In genomic region chr3:20055020-20055775, GRCh38 we compare ENCODE assay signal across 10 cellular contexts. TPM values are rescaled to one million over a fixed set of nuclear protein-coding genes. Genes with fewer than 3 reads are reported as not detected.
A peak's percentile ranks its signal among the peaks of the same experiment; 100 is the strongest.
DNase-seq lines count a peak whose midpoint lies in the region; ATAC-seq and TF ChIP-seq lines count a peak whose summit lies in the region.
"Had no signal": no experiment of that assay in that cellular context is flagged by ENCODE, and none has a peak within 500 bp of the region (broad histone marks: within the 10 kb centered on the region; RNA-seq: fewer than 3 reads in every experiment).

No MANE protein-coding gene starts in this region.

- no peaks in the 10 kb centered on the region for H3K36me3 ChIP-seq in MG63

- DNase-seq in stimulated activated CD4-positive, alpha-beta T cell treated with anti-CD3 and anti-CD28 coated beads, Interleukin-2, amount 100 ng/mL, for 24 hours, result peak; percentile 39 to 48
- DNase-seq in stimulated activated CD4-positive, alpha-beta T cell treated with anti-CD3 and anti-CD28 coated beads, Interleukin-2, amount 100 ng/mL, for 48 hours, result no peak
- peak; percentile 46 for DNase-seq in activated CD8-positive, alpha-beta T cell treated with anti-CD3 and anti-CD28 coated beads for 36 hours
- DNase-seq in sciatic nerve (ENCODE audit: low spot score), result no peak
- no peak for DNase-seq in posterior cingulate gyrus
- no peak for DNase-seq in GM10266 (ENCODE audit: extremely low spot score)
- no peak for DNase-seq in MG63

- CTCF ChIA-PET in activated CD8-positive, alpha-beta T cell treated with anti-CD3 and anti-CD28 coated beads for 36 hours (lab: Charles Lee), result interaction anchor here (1.1 kb wide), 1 partner anchor 14 kb away, joined by 3 read pairs; no protein-coding TSS in a partner anchor

- H3K9me3 Mint-ChIP-seq in activated CD8-positive, alpha-beta T cell treated with anti-CD3 and anti-CD28 coated beads for 36 hours, result no peaks in the 10 kb centered on the region

- no peak overlapping the region for H3K4me3 Mint-ChIP-seq in activated CD8-positive, alpha-beta T cell treated with anti-CD3 and anti-CD28 coated beads for 36 hours

- H3K27ac Mint-ChIP-seq in activated CD8-positive, alpha-beta T cell treated with anti-CD3 and anti-CD28 coated beads for 36 hours, result no peak overlapping the region

- intact Hi-C loops in activated CD8-positive, alpha-beta T cell treated with anti-CD3 and anti-CD28 coated beads for 36 hours (cut with micrococcal nuclease), result loop anchor here (5.0 kb wide), 2 partner anchors 108 to 123 kb away; partner anchors contain the start of genes EFHB and RAB5A
- intact Hi-C loops in sciatic nerve (cut with DNase I), result no loop called here
- intact Hi-C loops in posterior cingulate gyrus (cut with DNase I), result no loop called here

- no peaks in the 10 kb centered on the region for H3K9me3 ChIP-seq in MG63

- no peaks in the 10 kb centered on the region for H3K36me3 Mint-ChIP-seq in activated CD8-positive, alpha-beta T cell treated with anti-CD3 and anti-CD28 coated beads for 36 hours (ENCODE audit: low read depth)

- POLR2A ChIA-PET in activated CD8-positive, alpha-beta T cell treated with anti-CD3 and anti-CD28 coated beads for 36 hours (lab: Charles Lee), result interaction anchor here (0.8 to 2.1 kb wide), 5 partner anchors 9 to 118 kb away, joined by 3 to 17 read pairs (median 4); partner anchors contain the start of gene KAT2B

- H3K27me3 Mint-ChIP-seq in activated CD8-positive, alpha-beta T cell treated with anti-CD3 and anti-CD28 coated beads for 36 hours, result no peaks in the 10 kb centered on the region

- no peak overlapping the region for H3K4me3 ChIP-seq in MG63

- TF ChIP-seq CTCF in activated CD8-positive, alpha-beta T cell treated with anti-CD3 and anti-CD28 coated beads for 36 hours (IDR thresholded peaks at IDR 0.05), result no peak
- TF ChIP-seq CTCF in GM10266 (IDR thresholded peaks at IDR 0.05; ENCODE audit: control insufficient read depth, insufficient read depth, low read depth, missing control alignments), result no peak

- no peaks in the 10 kb centered on the region for H3K27me3 ChIP-seq in MG63

- H3K4me1 Mint-ChIP-seq in activated CD8-positive, alpha-beta T cell treated with anti-CD3 and anti-CD28 coated beads for 36 hours (ENCODE audit: low read depth), result peaks cover 29% of the 10 kb centered on the region

- ATAC-seq in HG03103 (IDR thresholded peaks at IDR 0.05; ENCODE audit: low read depth, unreplicated experiment) (peak; percentile 6), sciatic nerve (peak; percentile 6)
- ATAC-seq in activated CD8-positive, alpha-beta T cell treated with anti-CD3 and anti-CD28 coated beads for 36 hours, result no peak

RNA-seq across cellular contexts. Expression of gene KAT2B, which starts 15.0 kb away (rescaled TPM):
- 10 to 100 TPM; 18.6 to 28.8 TPM for total RNA-seq in activated CD8-positive, alpha-beta T cell treated with anti-CD3 and anti-CD28 coated beads for 36 hours
- total RNA-seq in sciatic nerve, result 69.9 TPM
- 5.6 and 10.8 TPM in 2 replicates for total RNA-seq in MG63 (2014; rRNA removed; shearing (Covaris generic); ENCODE audit: low replicate concordance)

RNA-seq across cellular contexts. Expression of gene PP2D1, which starts 43.1 kb away (rescaled TPM):
- total RNA-seq in activated CD8-positive, alpha-beta T cell treated with anti-CD3 and anti-CD28 coated beads for 36 hours, result not detected
- not detected for total RNA-seq in sciatic nerve
- total RNA-seq in MG63 (2014; rRNA removed; shearing (Covaris generic); ENCODE audit: low replicate concordance), result not detected in 2 replicates
- total RNA-seq: activated CD8-positive, alpha-beta memory T cell treated with anti-CD3 and anti-CD28 coated beads for 36 hours; left cardiac atrium had no signal

Comparison
In these comparisons a context has a peak if more than half of its experiments do, and no peak if none do; other contexts are left out.
1. DNase-seq: peak in stimulated activated CD4-positive, alpha-beta T cell treated with anti-CD3 and anti-CD28 coated beads, Interleukin-2, amount 100 ng/mL, for 24 hours (2 of 2) and activated CD8-positive, alpha-beta T cell treated with anti-CD3 and anti-CD28 coated beads for 36 hours (single experiment); none in stimulated activated CD4-positive, alpha-beta T cell treated with anti-CD3 and anti-CD28 coated beads, Interleukin-2, amount 100 ng/mL, for 48 hours (0 of 2), sciatic nerve (single experiment), posterior cingulate gyrus (0 of 10), GM10266 (single experiment) and MG63 (single experiment).